13 cellular contexts compared by ENCODE assay signal in genomic region chr15:40249477-40250303, GRCh38. TPM values are rescaled to one million over a fixed set of nuclear protein-coding genes. Genes with fewer than 3 reads are reported as not detected.
DNase-seq lines count a peak whose midpoint lies in the region; ATAC-seq and TF ChIP-seq lines count a peak whose summit lies in the region.
"Had no signal": no experiment of that assay in that cellular context is flagged by ENCODE, and none has a peak within 500 bp of the region (broad histone marks: within the 10 kb centered on the region; RNA-seq: fewer than 3 reads in every experiment).

No MANE protein-coding gene starts in this region.

- H3K4me3 ChIP-seq in AG04449 (ENCODE audit: low read depth, low read length) = no peak overlapping the region

- H3K36me3 Mint-ChIP-seq in immature natural killer cell = no peaks in the 10 kb centered on the region
- H3K36me3 Mint-ChIP-seq: stimulated activated effector memory CD8-positive, alpha-beta T cell treated with anti-CD3 and anti-CD28 coated beads, Interleukin-12 subunit alpha, Interleukin-12 subunit beta, amount 100 ng/mL, for 72 hours had no signal

- peaks cover 3 to 16% (median 6%) of the 10 kb centered on the region in 3 donors for H3K27me3 Mint-ChIP-seq in immature natural killer cell (ENCODE audit: low read depth in 3 of 3)

- DNase-seq in AG04449 (ENCODE audit: low read depth, low spot score) = peak; percentile 41
- DNase-seq in LHCN-M2 (ENCODE audit: low read depth) = peak; percentile 54
- DNase-seq in T47D (ENCODE audit: low read depth in 1 of 2, low spot score in 1 of 2) = peak; percentile 77 to 87
- peak; percentile 79 for DNase-seq in hepatic stellate cell (ENCODE audit: low spot score)
- DNase-seq in DMS153 treated with DMSO at 0.1 percent for 48 hours (lab: John Stamatoyannopoulos, UW; ENCODE audit: unreplicated experiment) = no peak
- DNase-seq in activated gamma-delta T cell treated with Interleukin-2 at 50 U/mL for 16 hours = no peak
- no peak for DNase-seq in immature natural killer cell
- DNase-seq: ACHN, brain microvascular endothelial cell, DMS 273 treated with DMSO at 0.1 percent for 48 hours, NCI-H146 had no signal

- CTCF ChIA-PET in AG04449 (lab: Yijun Ruan, JAX) = interaction anchor here (0.7 to 5.5 kb wide), 10 partner anchors 9 to 172 kb away, joined by 3 to 52 read pairs (median 4); no protein-coding TSS in a partner anchor

- H3K9me3 Mint-ChIP-seq in immature natural killer cell = no peaks in the 10 kb centered on the region
- H3K9me3 Mint-ChIP-seq: stimulated activated effector memory CD8-positive, alpha-beta T cell treated with anti-CD3 and anti-CD28 coated beads, Interleukin-12 subunit alpha, Interleukin-12 subunit beta, amount 100 ng/mL, for 72 hours had no signal

- no peak for TF ChIP-seq CTCF in AG04449 (IDR thresholded peaks at IDR 0.05; ENCODE audit: insufficient read depth, low read length, missing control alignments)

- peak overlapping the region in 1 of 5 donors; percentile 38 for H3K4me3 Mint-ChIP-seq in immature natural killer cell
- H3K4me3 Mint-ChIP-seq: stimulated activated effector memory CD8-positive, alpha-beta T cell treated with anti-CD3 and anti-CD28 coated beads, Interleukin-12 subunit alpha, Interleukin-12 subunit beta, amount 100 ng/mL, for 72 hours had no signal

- POLR2A ChIA-PET in AG04449 (lab: Yijun Ruan, JAX) = interaction anchor here (0.7 kb wide), 1 partner anchor 22 kb away, joined by 3 read pairs; no protein-coding TSS in a partner anchor

- peaks cover 14 to 15% of the 10 kb centered on the region in 2 donors for H3K4me1 Mint-ChIP-seq in immature natural killer cell

- in situ Hi-C loops in T47D (cut with HindIII; ENCODE audit: low pct_unique_long_range_greater_than_20kb, low sequenced_read_pairs) = no loop called here

- no peak overlapping the region for H3K27ac Mint-ChIP-seq in immature natural killer cell
- H3K27ac Mint-ChIP-seq: stimulated activated effector memory CD8-positive, alpha-beta T cell treated with anti-CD3 and anti-CD28 coated beads, Interleukin-12 subunit alpha, Interleukin-12 subunit beta, amount 100 ng/mL, for 72 hours had no signal

- ATAC-seq in HG02642 (IDR thresholded peaks at IDR 0.05; ENCODE audit: poor library complexity, unreplicated experiment) = no peak
- ATAC-seq: stimulated activated effector memory CD8-positive, alpha-beta T cell treated with anti-CD3 and anti-CD28 coated beads, Interleukin-12 subunit alpha, Interleukin-12 subunit beta, amount 100 ng/mL, for 72 hours had no signal

RNA-seq across cellular contexts. Expression of gene PAK6, which starts 10.8 kb away (rescaled TPM):
- under 0.01 TPM in 1 of 2 replicates, not detected in the other for total RNA-seq in LHCN-M2 (2014; rRNA removed)
- not detected for polyA plus RNA-seq in LHCN-M2 (2012)
- 1 to 10 TPM; 2.0 to 8.3 (median 3.6) TPM for polyA plus RNA-seq in immature natural killer cell

RNA-seq across cellular contexts. Expression of gene ANKRD63, which starts 33.2 kb away (rescaled TPM):
- total RNA-seq in LHCN-M2 (2014; rRNA removed) = not detected in 2 replicates
- not detected for polyA plus RNA-seq in LHCN-M2 (2012)
- polyA plus RNA-seq in immature natural killer cell = not detected

RNA-seq across cellular contexts. Expression of gene PLCB2, which starts 58.0 kb away (rescaled TPM):
- total RNA-seq in LHCN-M2 (2014; rRNA removed) = 0.75 and 1.9 TPM in 2 replicates
- polyA plus RNA-seq in LHCN-M2 (2012) = 0.50 TPM
- polyA plus RNA-seq in immature natural killer cell = 10 to 100 TPM; 18.0 to 57.0 (median 24.2) TPM

Comparison
In these comparisons a context has a peak if more than half of its experiments do, and no peak if none do; other contexts are left out.
1. DNase-seq: peak in AG04449 (single experiment), LHCN-M2 (single experiment), T47D (2 of 2) and hepatic stellate cell (single experiment); none in DMS153 treated with DMSO at 0.1 percent for 48 hours (single experiment), activated gamma-delta T cell treated with Interleukin-2 at 50 U/mL for 16 hours (single experiment) and immature natural killer cell (0 of 3).